8 cellular contexts compared by ENCODE assay signal in the genomic region with DNA sequence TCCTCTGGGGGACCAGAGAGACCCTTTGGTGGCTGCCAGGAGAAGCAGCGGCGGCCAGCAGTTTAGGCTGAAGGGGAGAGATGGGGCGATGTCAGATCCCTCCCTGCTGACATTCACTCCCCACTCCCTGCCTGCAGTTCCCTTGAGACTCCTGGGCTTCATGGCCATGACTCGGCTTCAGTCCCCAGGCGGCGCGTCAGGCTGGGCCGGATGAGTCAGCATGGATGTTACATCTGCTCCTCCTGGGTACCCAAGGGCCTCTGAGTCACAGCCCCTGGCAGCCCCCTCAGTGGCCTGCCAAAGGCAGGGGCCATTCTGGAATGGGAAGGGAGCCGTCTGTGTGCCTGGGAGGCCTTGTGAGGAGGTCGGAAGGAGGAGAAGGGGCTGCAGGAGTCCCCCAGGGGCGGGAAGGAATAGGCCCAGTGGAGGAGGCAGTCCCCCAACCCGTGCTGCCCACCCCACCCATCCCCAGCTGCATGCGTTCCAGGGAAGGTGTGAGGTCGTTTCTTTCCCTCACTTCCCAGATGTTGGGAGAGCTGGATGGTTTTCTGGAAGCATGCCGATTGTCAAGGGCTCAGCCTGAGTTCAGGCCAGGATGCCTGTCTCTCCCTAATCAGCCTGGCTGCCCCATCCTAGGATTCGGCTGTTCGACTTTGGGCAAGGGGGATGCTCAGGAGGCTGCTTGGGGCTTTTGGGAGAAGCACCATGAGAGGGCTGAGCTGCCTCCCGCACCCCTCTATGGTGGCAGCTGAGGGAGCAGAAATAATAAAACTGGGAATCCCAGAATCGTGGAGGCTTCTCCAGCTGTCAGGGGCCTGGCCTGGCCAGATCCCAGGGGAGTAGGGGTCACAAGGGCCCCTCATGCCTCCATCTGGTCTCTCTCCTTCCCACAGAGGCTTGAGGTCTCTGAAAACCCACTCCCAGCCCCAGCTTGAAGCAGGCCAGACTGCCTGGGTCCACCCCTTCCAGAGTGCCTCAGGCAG. TPM values are rescaled to one million over a fixed set of nuclear protein-coding genes. Genes with fewer than 3 reads are reported as not detected.
DNase-seq lines count a peak whose midpoint lies in the region; ATAC-seq lines count a peak whose summit lies in the region.

No MANE protein-coding gene starts in this region.

- H3K9me3 ChIP-seq in BLaER1 treated with 17β-estradiol and CSF1 and Interleukin-3, amounts not matched to agents 10 nM and 100 nM (replicated peaks in 1 of 11): no peaks in the 10 kb centered on the region
- no peaks in the 10 kb centered on the region for H3K9me3 ChIP-seq in adipocyte (ENCODE audit: control insufficient read depth, low read length)

- H4K20me1 ChIP-seq in BLaER1 treated with 17β-estradiol and CSF1 and Interleukin-3, amounts not matched to agents 10 nM and 100 nM: peaks cover 0 to 35% (median 0%) of the 10 kb centered on the region in 11 experiments; a peak in 7 of 22 replicates

- peak overlapping the region in 9 of 11 experiments; percentile 20 to 58 (median 42); a peak in 17 of 22 replicates for H3K9ac ChIP-seq in BLaER1 treated with 17β-estradiol and CSF1 and Interleukin-3, amounts not matched to agents 10 nM and 100 nM
- no peak overlapping the region for H3K9ac ChIP-seq in adipocyte (ENCODE audit: low read length)

- H3K4me1 ChIP-seq in BLaER1 treated with 17β-estradiol and CSF1 and Interleukin-3, amounts not matched to agents 10 nM and 100 nM: peaks cover 24 to 45% (median 36%) of the 10 kb centered on the region in 10 experiments
- H3K4me1 ChIP-seq in adipocyte (ENCODE audit: control insufficient read depth, insufficient read depth, low read length): peaks cover 20% of the 10 kb centered on the region

- DNase-seq in HT1080 (ENCODE audit: low read depth) (peak; percentile 93), adipocyte (ENCODE audit: low read depth) (peak; percentile 85), kidney glomerular epithelial cell (lab: John Stamatoyannopoulos, UW) (peak; percentile 40), NCI-H774 (lab: John Stamatoyannopoulos, UW) (no peak)
- DNase-seq in activated naive CD4-positive, alpha-beta T cell treated with Interleukin-2 at 50 U/mL for 16 hours: no peak

- peak overlapping the region in 9 of 11 experiments; percentile 50 to 75 (median 69); a peak in 18 of 22 replicates for H3K27ac ChIP-seq in BLaER1 treated with 17β-estradiol and CSF1 and Interleukin-3, amounts not matched to agents 10 nM and 100 nM

- no peaks in the 10 kb centered on the region for H3K36me3 ChIP-seq in BLaER1 treated with 17β-estradiol and CSF1 and Interleukin-3, amounts not matched to agents 10 nM and 100 nM
- no peaks in the 10 kb centered on the region for H3K36me3 ChIP-seq in adipocyte (ENCODE audit: control insufficient read depth, insufficient read depth, low read length, severe bottlenecking)

- peaks cover 6 to 20% (median 9%) of the 10 kb centered on the region in 11 experiments; a peak in 21 of 22 replicates for H3K27me3 ChIP-seq in BLaER1 treated with 17β-estradiol and CSF1 and Interleukin-3, amounts not matched to agents 10 nM and 100 nM
- peaks cover 26% of the 10 kb centered on the region for H3K27me3 ChIP-seq in adipocyte (replicated peaks; ENCODE audit: control insufficient read depth, insufficient read depth, low read length)

- no peak for ATAC-seq in HG03378 (IDR thresholded peaks at IDR 0.05; ENCODE audit: unreplicated experiment)
- ATAC-seq in GM18868 (IDR thresholded peaks at IDR 0.05; ENCODE audit: unreplicated experiment): no peak

- peak overlapping the region; percentile 76 to 98 (median 87) for H3K4me2 ChIP-seq in BLaER1 treated with 17β-estradiol and CSF1 and Interleukin-3, amounts not matched to agents 10 nM and 100 nM

- H3K4me3 ChIP-seq in BLaER1 treated with 17β-estradiol and CSF1 and Interleukin-3, amounts not matched to agents 10 nM and 100 nM: peak overlapping the region in 2 of 10 experiments; percentile 13 to 38; a peak in 2 of 20 replicates
- no peak overlapping the region for H3K4me3 ChIP-seq in adipocyte (ENCODE audit: low read length)

RNA-seq across cellular contexts. Expression of gene RHBDL3, which starts 9.7 kb away (rescaled TPM):
- 0.03 and 0.27 TPM in 2 replicates for total RNA-seq in HT1080 (2014; rRNA removed; shearing (Covaris generic))
- polyA plus RNA-seq in HT1080 (2015; cell fraction: cytosol; rRNA removed): 0.11 and 0.57 TPM in 2 replicates
- 0.57 TPM in 1 of 2 replicates, not detected in the other for polyA plus RNA-seq in HT1080 (2015; cell fraction: nucleus; rRNA removed)

Comparison
In these comparisons a context has a peak if more than half of its experiments do, and no peak if none do; other contexts are left out.
1. DNase-seq: peak in HT1080 (single experiment), adipocyte (single experiment) and kidney glomerular epithelial cell (single experiment); none in activated naive CD4-positive, alpha-beta T cell treated with Interleukin-2 at 50 U/mL for 16 hours (single experiment) and NCI-H774 (single experiment).